ENCODE assay signal across 8 cellular contexts in genomic region chr7:155296788-155297516, GRCh38. TPM values are rescaled to one million over a fixed set of nuclear protein-coding genes. Genes with fewer than 3 reads are reported as not detected.
DNase-seq lines count a peak whose midpoint lies in the region; ATAC-seq, FAIRE-seq and TF ChIP-seq lines count a peak whose summit lies in the region.

No MANE protein-coding gene starts in this region.

- H4K20me1 ChIP-seq in endothelial cell of umbilical vein (replicated peaks; ENCODE audit: control insufficient read depth, extremely low read depth, insufficient read depth, low read length): peaks cover 9% of the 10 kb centered on the region

- CTCF ChIA-PET in endothelial cell of umbilical vein (lab: Charles Lee): interaction anchor here (1.2 to 3.9 kb wide), 7 partner anchors 48 to 370 kb away, joined by 3 to 19 read pairs (median 9); no protein-coding TSS in a partner anchor

- BruUV-seq in endothelial cell of umbilical vein (replicated peaks; lab: Mats Ljungman, UMichigan): TSS peak; percentile 25

- H3K4me3 ChIP-seq in endothelial cell of umbilical vein (replicated peaks in 1 of 3; ENCODE audit: insufficient read depth in 1 of 3, low read depth in 1 of 3, low read length in 3 of 3): peak overlapping the region in 2 of 3 experiments; percentile 40 to 56
- H3K4me3 ChIP-seq in mucosa of rectum (ENCODE audit: low read length in 2 of 2): peak overlapping the region; percentile 79 to 83

- H3K9me3 ChIP-seq in endothelial cell of umbilical vein (replicated peaks; ENCODE audit: control insufficient read depth, insufficient read depth, low read length): no peaks in the 10 kb centered on the region
- no peaks in the 10 kb centered on the region for H3K9me3 ChIP-seq in mucosa of rectum (ENCODE audit: control insufficient read depth in 2 of 2, low read length in 2 of 2)

- H3K4me1 ChIP-seq in endothelial cell of umbilical vein (ENCODE audit: control insufficient read depth, extremely low read depth, insufficient read depth, low read length): peaks cover 31% of the 10 kb centered on the region
- H3K4me1 ChIP-seq in mucosa of rectum (ENCODE audit: control insufficient read depth in 2 of 2, insufficient read depth in 2 of 2, low read length in 2 of 2): peaks cover 23 to 29% of the 10 kb centered on the region in 2 donors

- H3K36me3 ChIP-seq in endothelial cell of umbilical vein (ENCODE audit: control insufficient read depth in 2 of 2, extremely low read depth in 1 of 2, insufficient read depth in 2 of 2, low read length in 2 of 2): peaks cover 0 to 6% of the 10 kb centered on the region in 2 experiments
- H3K36me3 ChIP-seq in mucosa of rectum (ENCODE audit: control insufficient read depth in 2 of 2, insufficient read depth in 2 of 2, low read length in 2 of 2): no peaks in the 10 kb centered on the region

- FAIRE-seq in endothelial cell of umbilical vein (lab: Jason Lieb, UNC): peak; percentile 94

- peak overlapping the region; percentile 47 for H3K4me2 ChIP-seq in endothelial cell of umbilical vein (ENCODE audit: insufficient read depth, low read length)

- no peak for TF ChIP-seq POLR2A in endothelial cell of umbilical vein (IDR thresholded peaks at IDR 0.05; ENCODE audit: low read depth, low read length)

- peak; percentile 56 for DNase-seq in 8988T
- DNase-seq in NCI-H526 (lab: John Stamatoyannopoulos, UW): peak; percentile 40 to 56
- peak; percentile 79 for DNase-seq in activated CD8-positive, alpha-beta memory T cell treated with anti-CD3 and anti-CD28 coated beads, Interleukin-2, amount 50 U/mL, for 1 hour (ENCODE audit: extremely low read depth)
- peak; percentile 61 for DNase-seq in endothelial cell of umbilical vein (ENCODE audit: low read depth, low spot score)
- peak; percentile 88 for DNase-seq in stimulated activated CD8-positive, alpha-beta memory T cell treated with anti-CD3 and anti-CD28 coated beads, Interleukin-4, amount 100 ng/mL, for 48 hours

- POLR2A ChIA-PET in endothelial cell of umbilical vein (lab: Charles Lee): interaction anchor here (0.6 to 3.0 kb wide), 8 partner anchors 8 to 368 kb away, joined by 3 to 36 read pairs (median 4); no protein-coding TSS in a partner anchor

- intact Hi-C loops in endothelial cell of umbilical vein (cut with micrococcal nuclease): loop anchor here (1.0 to 10.0 kb wide), 8 partner anchors 20 to 468 kb away; no protein-coding TSS in a partner anchor

- H3K9me1 ChIP-seq in endothelial cell of umbilical vein (replicated peaks; ENCODE audit: control insufficient read depth, extremely low read depth, insufficient read depth, low read length): no peaks in the 10 kb centered on the region

- H2AFZ ChIP-seq in endothelial cell of umbilical vein (ENCODE audit: low read depth, low read length): peak overlapping the region; percentile 64

- ATAC-seq in GM18511 (IDR thresholded peaks at IDR 0.05; ENCODE audit: unreplicated experiment) (peak; percentile 27), HG02981 (IDR thresholded peaks at IDR 0.05; ENCODE audit: unreplicated experiment) (peak; percentile 21)

- dilution Hi-C loops in endothelial cell of umbilical vein (cut with MboI; ENCODE audit: extremely low pct_ligation_motif_present, low sequenced_read_pairs): no loop called here

- H3K27ac ChIP-seq in endothelial cell of umbilical vein (ENCODE audit: insufficient read depth, low read depth, low read length) (peak overlapping the region; percentile 64), mucosa of rectum (ENCODE audit: low read depth in 2 of 2, low read length in 2 of 2) (peak overlapping the region; percentile 79 to 82)

- no peaks in the 10 kb centered on the region for H3K27me3 ChIP-seq in endothelial cell of umbilical vein (ENCODE audit: control insufficient read depth in 2 of 2, insufficient read depth in 2 of 2, low read length in 2 of 2)
- H3K27me3 ChIP-seq in mucosa of rectum (ENCODE audit: control insufficient read depth in 2 of 2, insufficient read depth in 2 of 2, low read length in 2 of 2): peaks cover 2 to 3% of the 10 kb centered on the region in 2 donors

- TF ChIP-seq CTCF in endothelial cell of umbilical vein (IDR thresholded peaks at IDR 0.05; ENCODE audit: extremely low read depth in 1 of 2, insufficient read depth in 1 of 2, low read depth in 1 of 2, low read length in 2 of 2): peak; percentile 26 to 41

- H3K9ac ChIP-seq in endothelial cell of umbilical vein (replicated peaks; ENCODE audit: extremely low read depth, insufficient read depth, low read length) (peak overlapping the region; percentile 75), mucosa of rectum (ENCODE audit: low read depth in 1 of 2, low read length in 2 of 2) (peak overlapping the region; percentile 72 to 85)

- peaks cover 41% of the 10 kb centered on the region for H3K79me2 ChIP-seq in endothelial cell of umbilical vein (ENCODE audit: control insufficient read depth, insufficient read depth, low read length)

TF ChIP-seq in endothelial cell of umbilical vein, 7 proteins besides CTCF, POLR2A, EP300 and RAD21:
- TF ChIP-seq POLR2AphosphoS5 (IDR thresholded peaks at IDR 0.05; ENCODE audit: insufficient read depth, low read depth, low read length): peak; percentile 80
- peak; percentile 83 for TF ChIP-seq FOS (IDR thresholded peaks at IDR 0.05; ENCODE audit: borderline replicate concordance, insufficient read depth, low read length)
- no peak for TF ChIP-seq MAX (IDR thresholded peaks at IDR 0.05; ENCODE audit: insufficient read depth, insufficient read length)
- TF ChIP-seq EZH2 (IDR thresholded peaks at IDR 0.05; ENCODE audit: borderline replicate concordance, low read depth, low read length, severe bottlenecking): no peak
- TF ChIP-seq GATA2 (IDR thresholded peaks at IDR 0.05; ENCODE audit: insufficient read depth, insufficient read length, low read depth, low read length): peak; percentile 21
- TF ChIP-seq JUN (IDR thresholded peaks at IDR 0.05; ENCODE audit: borderline replicate concordance, insufficient read depth, insufficient read length, low read depth): peak; percentile 44
- no peak for TF ChIP-seq MYC (IDR thresholded peaks at IDR 0.05; ENCODE audit: low read depth, low read length)

RNA-seq across cellular contexts. Expression of gene INSIG1, which starts 0.7 kb away (rescaled TPM):
- 79.3 and 105 TPM in 2 replicates for total RNA-seq in endothelial cell of umbilical vein
- polyA plus RNA-seq in endothelial cell of umbilical vein: 102 and 129 TPM in 2 replicates
- polyA plus RNA-seq in endothelial cell of umbilical vein (2011; cell fraction: cytosol; rRNA removed): 55.2 and 65.6 TPM in 2 replicates
- 40.6 and 54.9 TPM in 2 replicates for polyA plus RNA-seq in endothelial cell of umbilical vein (2011; cell fraction: nucleus; rRNA removed)
- 36.7 and 55.1 TPM in 2 replicates for polyA plus RNA-seq in endothelial cell of umbilical vein (2012)
- polyA minus RNA-seq in endothelial cell of umbilical vein: 112 and 120 TPM in 2 replicates
- 42.5 TPM for polyA minus RNA-seq in endothelial cell of umbilical vein (2011; cell fraction: cytosol; rRNA and poly(A)+ RNA removed)
- polyA minus RNA-seq in endothelial cell of umbilical vein (2011; cell fraction: nucleus; rRNA and poly(A)+ RNA removed): 49.7 and 74.6 TPM in 2 replicates

Comparison
In these comparisons a context has a peak if more than half of its experiments do, and no peak if none do; other contexts are left out.
1. Peak in every context shown above with its lines: DNase-seq, ATAC-seq, H3K4me3 ChIP-seq and H3K27ac ChIP-seq.